ENCODE assay signal across 9 cellular contexts in the genomic region with DNA sequence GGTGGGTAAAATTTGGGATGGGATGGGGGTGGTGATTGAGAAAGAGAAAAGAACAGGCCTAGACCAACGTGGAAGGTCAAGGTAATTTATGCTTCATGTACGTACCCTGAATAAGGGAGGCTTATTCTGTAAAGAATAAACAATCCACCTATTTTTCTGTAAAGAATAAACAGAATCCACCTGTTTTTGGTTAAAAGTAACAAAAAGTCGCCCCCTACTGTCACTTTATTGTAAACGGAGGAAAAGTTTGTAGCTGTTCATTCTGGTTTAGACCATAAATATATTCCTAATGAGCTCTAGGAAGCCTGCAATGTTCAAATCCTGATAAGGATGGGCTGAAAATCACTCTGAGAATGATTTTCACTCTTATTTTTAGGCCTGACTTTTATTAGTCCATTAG. TPM values are rescaled to one million over a fixed set of nuclear protein-coding genes. Genes with fewer than 3 reads are reported as not detected.
DNase-seq lines count a peak whose midpoint lies in the region; ATAC-seq, FAIRE-seq and TF ChIP-seq lines count a peak whose summit lies in the region.
"Had no signal": no experiment of that assay in that cellular context is flagged by ENCODE, and none has a peak within 500 bp of the region (broad histone marks: within the 10 kb centered on the region; RNA-seq: fewer than 3 reads in every experiment).

No MANE protein-coding gene starts in this region.

- CTCF ChIA-PET in A549 (lab: Yijun Ruan, JAX), result interaction anchor here (0.6 to 7.1 kb wide), 11 partner anchors 8 to 181 kb away, joined by 3 to 81 read pairs (median 4); a partner anchor contains a TSS
- CTCF ChIA-PET in SK-N-SH (lab: Yijun Ruan, JAX), result interaction anchor here (0.6 to 9.9 kb wide), 35 partner anchors 9 to 408 kb away, joined by 3 to 131 read pairs (median 3); a partner anchor contains a TSS

- TF ChIP-seq RAD21 in A549 (conservative IDR thresholded peaks at IDR 0.05 in 1 of 2, IDR thresholded peaks at IDR 0.05 in 1 of 2) (peak; percentile 53 to 58; a peak in 4 of 5 replicates), SK-N-SH (IDR thresholded peaks at IDR 0.05; ENCODE audit: low read length) (peak; percentile 67)

- H3F3A ChIP-seq in SK-N-SH (replicated peaks; ENCODE audit: insufficient read depth), result peaks cover 12% of the 10 kb centered on the region

- intact Hi-C loops in aorta (cut with DNase I), result loop anchor here (5.0 to 10.0 kb wide), 3 partner anchors 87 to 154 kb away; a partner anchor contains a TSS

- TF ChIP-seq CTCF in A549 (IDR thresholded peaks at IDR 0.05) (peak; percentile 59), GM12874 (IDR thresholded peaks at IDR 0.05; ENCODE audit: insufficient read depth, low read depth, low read length) (peak; percentile 31; the same call in 1 of the 2 replicates), SK-N-SH (IDR thresholded peaks at IDR 0.05) (peak; percentile 71), hepatocyte (IDR thresholded peaks at IDR 0.05; ENCODE audit: poor library complexity) (peak; percentile 52)

- H3K27me3 ChIP-seq in SK-N-SH (ENCODE audit: insufficient read depth), result no peaks in the 10 kb centered on the region
- no peaks in the 10 kb centered on the region for H3K27me3 ChIP-seq in hepatocyte
- no peaks in the 10 kb centered on the region for H3K27me3 ChIP-seq in aorta (ENCODE audit: control insufficient read depth in 1 of 2, insufficient read depth in 2 of 2, low read length in 1 of 2)

- H3K27ac ChIP-seq in A549, result no peak overlapping the region
- H3K27ac ChIP-seq in SK-N-SH (ENCODE audit: low read depth in 2 of 2, low read length in 1 of 2), result no peak overlapping the region
- H3K27ac ChIP-seq in hepatocyte, result no peak overlapping the region
- no peak overlapping the region for H3K27ac ChIP-seq in aorta (ENCODE audit: low read depth in 1 of 2, low read length in 2 of 2)

- no peaks in the 10 kb centered on the region for H3K9me3 ChIP-seq in A549
- H3K9me3 ChIP-seq in SK-N-SH, result no peaks in the 10 kb centered on the region
- no peaks in the 10 kb centered on the region for H3K9me3 ChIP-seq in hepatocyte (ENCODE audit: low read depth)
- no peaks in the 10 kb centered on the region for H3K9me3 ChIP-seq in aorta (ENCODE audit: control insufficient read depth, low read length)

- peaks cover 11 to 19% of the 10 kb centered on the region in 2 experiments for H3K36me3 ChIP-seq in SK-N-SH (replicated peaks in 1 of 2; ENCODE audit: control insufficient read depth in 1 of 2, insufficient read depth in 2 of 2, low read length in 1 of 2)
- no peaks in the 10 kb centered on the region for H3K36me3 ChIP-seq in hepatocyte (replicated peaks; ENCODE audit: insufficient read depth, low read depth)
- H3K36me3 ChIP-seq in aorta (ENCODE audit: control insufficient read depth in 1 of 2, insufficient read depth in 2 of 2, low read length in 1 of 2), result peaks cover 0 to 2% of the 10 kb centered on the region in 2 donors

- no peak overlapping the region for H2AFZ ChIP-seq in SK-N-SH (ENCODE audit: low read depth)
- no peak overlapping the region for H2AFZ ChIP-seq in hepatocyte

- ATAC-seq in A549 (peak in 1 of 2 experiments; percentile 49; a peak in 3 of 6 replicates), aorta (ENCODE audit: low FRiP score) (no peak), HG03442 (IDR thresholded peaks at IDR 0.05; ENCODE audit: unreplicated experiment) (no peak)

- H3K4me2 ChIP-seq in A549 (no peak overlapping the region), SK-N-SH (no peak overlapping the region), hepatocyte (no peak overlapping the region)

- TF ChIP-seq POLR2A in A549 (IDR thresholded peaks at IDR 0.05; ENCODE audit: low read length), result no peak

- peaks cover 3% of the 10 kb centered on the region; the same call in 1 of the 2 replicates for H4K20me1 ChIP-seq in SK-N-SH (ENCODE audit: insufficient read depth)
- H4K20me1 ChIP-seq in hepatocyte (ENCODE audit: insufficient read depth, poor library complexity, severe bottlenecking), result no peaks in the 10 kb centered on the region

- no peaks in the 10 kb centered on the region for H3K79me2 ChIP-seq in SK-N-SH (ENCODE audit: insufficient read depth)
- no peaks in the 10 kb centered on the region for H3K79me2 ChIP-seq in hepatocyte

- H3K4me1 ChIP-seq in A549 (peaks cover 4% of the 10 kb centered on the region; the same call in 2 of the 3 replicates), SK-N-SH (ENCODE audit: control insufficient read depth in 1 of 2, insufficient read depth in 2 of 2, low read depth in 1 of 2, low read length in 1 of 2) (no peaks in the 10 kb centered on the region), hepatocyte (ENCODE audit: insufficient read depth) (no peaks in the 10 kb centered on the region), aorta (ENCODE audit: control insufficient read depth in 1 of 2, insufficient read depth in 2 of 2, low read length in 2 of 2) (no peaks in the 10 kb centered on the region)

- peak in 1 of 2 experiments; percentile 29 for DNase-seq in A549 (ENCODE audit: low read depth in 1 of 2, low spot score in 1 of 2)
- DNase-seq in SK-N-SH, result peak; percentile 32
- DNase-seq in hepatocyte (ENCODE audit: low spot score), result peak; percentile 33
- no peak for DNase-seq in aorta
- no peak for DNase-seq in EL
- DNase-seq in stimulated activated CD4-positive, alpha-beta T cell treated with anti-CD3 and anti-CD28 coated beads, Interleukin-15, amount 100 ng/mL, for 24 hours, result no peak
- DNase-seq: activated naive CD4-positive, alpha-beta T cell treated with anti-CD3 and anti-CD28 coated beads, Interleukin-2, amount 50 U/mL, for 16 hours had no signal

- POLR2A ChIA-PET in A549 (lab: Yijun Ruan, JAX) (no interaction called here), SK-N-SH (lab: Yijun Ruan, JAX) (interaction anchor here (0.6 kb wide), 1 partner anchor 16 kb away, joined by 3 read pairs; no protein-coding TSS in a partner anchor)

- TF ChIP-seq EP300 in A549 (IDR thresholded peaks at IDR 0.05) (no peak), SK-N-SH (IDR thresholded peaks at IDR 0.05; ENCODE audit: borderline replicate concordance in 1 of 2, low read depth in 1 of 2, low read length in 1 of 2) (no peak)

- H3K9ac ChIP-seq in SK-N-SH, result no peak overlapping the region

- WGBS in A549 (ENCODE audit: missing lambda C conversion rate), result 8% methylated on average over 4 of the region's 4 CpGs
- WGBS in SK-N-SH (ENCODE audit: low lambda C conversion rate), result 17% methylated on average over 4 of the region's 4 CpGs
- WGBS in hepatocyte (ENCODE audit: low lambda C conversion rate, missing lambda C conversion rate), result 19% methylated on average over 4 of the region's 4 CpGs
- WGBS in aorta, 2 donors, result 29 to 31% methylated on average over 4 of the region's 4 CpGs

- no peak for FAIRE-seq in A549 (lab: Jason Lieb, UNC)

- H3K4me3 ChIP-seq in A549 (no peak overlapping the region), SK-N-SH (ENCODE audit: low read depth in 2 of 2, low read length in 1 of 2) (no peak overlapping the region), hepatocyte (no peak overlapping the region), aorta (ENCODE audit: low read length in 2 of 2) (no peak overlapping the region)

- H3K9me2 ChIP-seq in SK-N-SH (no peaks in the 10 kb centered on the region), hepatocyte (replicated peaks; ENCODE audit: insufficient read depth) (no peaks in the 10 kb centered on the region)

TF ChIP-seq in A549, 52 proteins besides CTCF, POLR2A, EP300 and RAD21:
- peak; percentile 31; the same call in 1 of the 3 replicates for TF ChIP-seq SMC3 (IDR thresholded peaks at IDR 0.05)
- no peak for TF ChIP-seq EHF (CRISPR knock-in tag; IDR thresholded peaks at IDR 0.05)
TF ChIP-seq in A549: peak in this region for 1.

TF ChIP-seq in SK-N-SH, 30 proteins besides CTCF, POLR2A, EP300 and RAD21:
- TF ChIP-seq SMC3 (IDR thresholded peaks at IDR 0.05; ENCODE audit: low read depth, low read length), result peak; percentile 26; the same call in 1 of the 2 replicates
- TF ChIP-seq SIN3A (IDR thresholded peaks at IDR 0.05; ENCODE audit: borderline replicate concordance, low read depth, low read length), result no peak
- TF ChIP-seq TCF12 (IDR thresholded peaks at IDR 0.05), result 0 out of 2 replicates have a peak, but pooled peaks have one; percentile 18

RNA-seq across cellular contexts. Expression of a gene that starts 23.5 kb away (rescaled TPM):
- polyA plus RNA-seq in A549 (2011; rRNA removed) (71.7 and 80.2 TPM in 2 replicates), A549 (2017; fragmentation: RNase III; extraction: RNeasy Plus Mini Kit Qiagen cat#74134 plus additional on column Dnase treatment) (33.8 to 38.8 TPM (median 36.0 TPM) in 3 replicates), SK-N-SH (2012; rRNA removed) (7.8 and 9.1 TPM in 2 replicates), hepatocyte (24.7 and 30.1 TPM in 2 replicates), aorta (10 to 100 TPM; 52.8 to 65.0 TPM)
- 34.7 and 35.8 TPM in 2 replicates for polyA plus RNA-seq in A549 (2012; cell fraction: cytosol; rRNA removed)
- 30.2 and 39.4 TPM in 2 replicates for polyA plus RNA-seq in A549 (2012; cell fraction: nucleus; rRNA removed)
- polyA minus RNA-seq in A549 (2011; rRNA and poly(A)+ RNA removed), result 62.9 and 67.3 TPM in 2 replicates
- polyA plus RNA-seq in SK-N-SH (2012; cell fraction: cytosol; rRNA removed), result 8.5 and 9.5 TPM in 2 replicates
- 5.0 and 6.4 TPM in 2 replicates for polyA plus RNA-seq in SK-N-SH (2012; cell fraction: nucleus; rRNA removed)
- total RNA-seq in hepatocyte (27.3 and 37.0 TPM in 2 replicates), aorta (10 to 100 TPM; 44.5 to 49.3 TPM)

RNA-seq across cellular contexts. Expression of a gene that starts 24.1 kb away (rescaled TPM):
- polyA plus RNA-seq in A549 (2011; rRNA removed) (14.2 and 19.0 TPM in 2 replicates), A549 (2017; fragmentation: RNase III; extraction: RNeasy Plus Mini Kit Qiagen cat#74134 plus additional on column Dnase treatment) (30.9 to 32.1 TPM (median 31.8 TPM) in 3 replicates), SK-N-SH (2012; rRNA removed) (11.3 and 14.1 TPM in 2 replicates), hepatocyte (24.7 and 26.5 TPM in 2 replicates), aorta (10 to 100 TPM; 24.9 to 45.6 TPM)
- polyA plus RNA-seq in A549 (2012; cell fraction: cytosol; rRNA removed), result 4.7 and 5.5 TPM in 2 replicates
- 1.4 and 2.3 TPM in 2 replicates for polyA plus RNA-seq in A549 (2012; cell fraction: nucleus; rRNA removed)
- 7.1 and 10.1 TPM in 2 replicates for polyA minus RNA-seq in A549 (2011; rRNA and poly(A)+ RNA removed)
- polyA plus RNA-seq in SK-N-SH (2012; cell fraction: cytosol; rRNA removed), result 21.1 and 25.9 TPM in 2 replicates
- 5.2 and 8.4 TPM in 2 replicates for polyA plus RNA-seq in SK-N-SH (2012; cell fraction: nucleus; rRNA removed)
- total RNA-seq in hepatocyte (49.3 and 62.3 TPM in 2 replicates), aorta (10 to 100 TPM; 46.8 to 47.3 TPM)

Comparison
In these comparisons a context has a peak if more than half of its experiments do, and no peak if none do; other contexts are left out.
1. DNase-seq: peak in SK-N-SH (single experiment) and hepatocyte (single experiment); none in aorta (0 of 2), EL (single experiment) and stimulated activated CD4-positive, alpha-beta T cell treated with anti-CD3 and anti-CD28 coated beads, Interleukin-15, amount 100 ng/mL, for 24 hours (single experiment).
2. Peak in every context shown above with its lines, with median percentiles within 50 percentile points of each other: CTCF ChIP-seq.